Comparison of ENCODE assay signal across 8 cellular contexts in the genomic region with DNA sequence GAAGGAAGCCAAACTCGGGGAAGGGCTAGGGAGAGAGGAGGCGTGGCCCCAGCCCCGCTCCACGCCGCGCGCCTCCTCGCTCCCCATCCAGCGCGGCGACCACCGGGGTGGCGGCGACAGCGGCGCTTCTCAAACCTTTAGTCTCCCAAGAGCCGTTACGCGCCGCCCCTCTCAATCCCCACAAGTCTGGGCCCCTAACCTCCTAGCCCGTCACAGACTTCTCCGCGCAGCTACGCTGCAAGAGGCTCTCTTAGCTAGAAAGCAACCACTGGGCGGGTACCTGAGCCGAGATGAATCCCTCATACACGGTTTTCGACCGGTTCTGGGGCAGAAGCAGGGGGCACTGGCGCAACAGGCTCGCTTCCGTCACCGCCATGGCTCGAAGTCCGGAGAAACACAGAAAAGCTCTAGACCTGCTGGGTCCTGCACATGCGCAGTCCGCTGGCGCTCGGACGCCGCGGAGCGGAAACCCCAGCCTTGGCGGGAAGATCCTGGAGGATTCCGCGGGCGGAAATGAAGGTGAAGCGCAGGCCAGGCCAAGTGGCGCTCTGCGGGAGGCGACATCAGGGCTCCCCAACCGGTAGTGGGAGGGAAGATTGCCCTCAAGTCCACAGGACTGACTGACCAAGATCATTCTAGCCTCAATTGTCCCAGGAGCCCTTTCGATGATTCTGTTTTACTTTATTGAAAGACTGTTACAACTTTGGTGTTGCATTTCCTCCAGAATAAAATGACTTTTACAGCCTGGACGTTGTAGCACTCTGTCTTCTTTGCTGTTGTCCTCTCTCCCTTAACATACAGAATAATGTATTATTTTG. TPM values are rescaled to one million over a fixed set of nuclear protein-coding genes. Genes with fewer than 3 reads are reported as not detected.
DNase-seq lines count a peak whose midpoint lies in the region; ATAC-seq and TF ChIP-seq lines count a peak whose summit lies in the region.

Gene FANCL (minus strand): TSS at position 388 of the 818 bp plus-strand sequence. CDS start 12 bp downstream, at position 376.

- peak within 1 kb of the TSS; percentile 87 for H3K27ac Mint-ChIP-seq in activated T-helper 2 cell treated with anti-CD3 and anti-CD28 coated beads, Interferon-gamma antibody, Interleukin-2, Interleukin-4, amounts not matched to agents 10 μg/mL and 5 μg/mL and 100 μg/mL, durations not matched to agents 14 hours and 24 hours and 36 hours
- peak within 1 kb of the TSS; percentile 79 to 92 for H3K27ac Mint-ChIP-seq in natural killer cell

- peaks cover 26% of the 10 kb centered on the region for H3K4me1 Mint-ChIP-seq in activated T-helper 2 cell treated with anti-CD3 and anti-CD28 coated beads, Interferon-gamma antibody, Interleukin-2, Interleukin-4, amounts not matched to agents 10 μg/mL and 5 μg/mL and 100 μg/mL, durations not matched to agents 14 hours and 24 hours and 36 hours (ENCODE audit: low read depth)
- peaks cover 14 to 20% of the 10 kb centered on the region in 2 donors for H3K4me1 Mint-ChIP-seq in natural killer cell

- peak within 1 kb of the TSS; percentile 70 for H3K27ac ChIP-seq in RWPE2 (ENCODE audit: poor library complexity, severe bottlenecking)

- H3K36me3 Mint-ChIP-seq in activated T-helper 2 cell treated with anti-CD3 and anti-CD28 coated beads, Interferon-gamma antibody, Interleukin-2, Interleukin-4, amounts not matched to agents 10 μg/mL and 5 μg/mL and 100 μg/mL, durations not matched to agents 14 hours and 24 hours and 36 hours (ENCODE audit: low read depth), result peaks cover 3% of the 10 kb centered on the region
- H3K36me3 Mint-ChIP-seq in natural killer cell, result no peaks in the 10 kb centered on the region

- peak; percentile 86 for ATAC-seq in RWPE2 (ENCODE audit: low read depth)
- peak; percentile 73 to 80 (median 75) for ATAC-seq in natural killer cell

- H3K4me3 Mint-ChIP-seq in activated T-helper 2 cell treated with anti-CD3 and anti-CD28 coated beads, Interferon-gamma antibody, Interleukin-2, Interleukin-4, amounts not matched to agents 10 μg/mL and 5 μg/mL and 100 μg/mL, durations not matched to agents 14 hours and 24 hours and 36 hours (ENCODE audit: low read depth), result peak within 1 kb of the TSS; percentile 89
- peak within 1 kb of the TSS; percentile 97 for H3K4me3 Mint-ChIP-seq in natural killer cell

- H3K4me3 ChIP-seq in LNCaP clone FGC (ENCODE audit: low read depth, low read length) (peak within 1 kb of the TSS; percentile 71), RWPE2 (ENCODE audit: severe bottlenecking) (peak within 1 kb of the TSS; percentile 81), fibroblast of pulmonary artery (replicated peaks; ENCODE audit: low read depth, low read length) (peak within 1 kb of the TSS; percentile 85)

- DNase-seq in ELF-1 (ENCODE audit: low read depth, low spot score), result peak; percentile 96
- peak; percentile 85 for DNase-seq in H4 (ENCODE audit: low spot score)
- peak; percentile 32 for DNase-seq in LNCaP clone FGC (ENCODE audit: low read depth)
- DNase-seq in RWPE2 (ENCODE audit: low spot score), result peak; percentile 82
- DNase-seq in activated T-helper 2 cell treated with anti-CD3 and anti-CD28 coated beads, Interferon-gamma antibody, Interleukin-2, Interleukin-4, amounts not matched to agents 10 μg/mL and 5 μg/mL and 100 μg/mL, durations not matched to agents 14 hours and 24 hours and 36 hours (ENCODE audit: low spot score), result peak; percentile 66
- DNase-seq in fibroblast of pulmonary artery (ENCODE audit: low read depth), result peak; percentile 86
- peak; percentile 51 for DNase-seq in natural killer cell
- DNase-seq in stimulated activated naive CD4-positive, alpha-beta T cell (lab: John Stamatoyannopoulos, UW), result peak; percentile 14 to 64 (median 20)

- H3K4me1 ChIP-seq in RWPE2 (ENCODE audit: insufficient read depth, poor library complexity, severe bottlenecking), result peaks cover 8% of the 10 kb centered on the region

- H3K9me3 ChIP-seq in RWPE2 (ENCODE audit: severe bottlenecking), result no peaks in the 10 kb centered on the region

- intact Hi-C loops in activated T-helper 2 cell treated with anti-CD3 and anti-CD28 coated beads, Interferon-gamma antibody, Interleukin-2, Interleukin-4, amounts not matched to agents 10 μg/mL and 5 μg/mL and 100 μg/mL, durations not matched to agents 14 hours and 24 hours and 36 hours (cut with micrococcal nuclease), result loop anchor here (2.0 to 5.0 kb wide), 2 partner anchors 111 to 194 kb away; partner anchors contain the start of gene VRK2
- intact Hi-C loops in natural killer cell (cut with micrococcal nuclease), result no loop called here

- no peaks in the 10 kb centered on the region for H3K27me3 ChIP-seq in RWPE2 (ENCODE audit: insufficient read depth, poor library complexity, severe bottlenecking)

- no peaks in the 10 kb centered on the region for H3K36me3 ChIP-seq in RWPE2 (ENCODE audit: low read depth)

- H3K27me3 Mint-ChIP-seq in activated T-helper 2 cell treated with anti-CD3 and anti-CD28 coated beads, Interferon-gamma antibody, Interleukin-2, Interleukin-4, amounts not matched to agents 10 μg/mL and 5 μg/mL and 100 μg/mL, durations not matched to agents 14 hours and 24 hours and 36 hours (ENCODE audit: low read depth), result peaks cover 16% of the 10 kb centered on the region
- H3K27me3 Mint-ChIP-seq in natural killer cell (ENCODE audit: low read depth in 2 of 2), result peaks cover 0 to 4% of the 10 kb centered on the region in 2 donors

- no peaks in the 10 kb centered on the region for H3K9me3 Mint-ChIP-seq in activated T-helper 2 cell treated with anti-CD3 and anti-CD28 coated beads, Interferon-gamma antibody, Interleukin-2, Interleukin-4, amounts not matched to agents 10 μg/mL and 5 μg/mL and 100 μg/mL, durations not matched to agents 14 hours and 24 hours and 36 hours
- no peaks in the 10 kb centered on the region for H3K9me3 Mint-ChIP-seq in natural killer cell

- TF ChIP-seq CTCF in LNCaP clone FGC (IDR thresholded peaks at IDR 0.05; ENCODE audit: control insufficient read depth, extremely low read depth, insufficient read depth) (no peak), RWPE2 (IDR thresholded peaks at IDR 0.05; ENCODE audit: poor library complexity, severe bottlenecking) (no peak), fibroblast of pulmonary artery (IDR thresholded peaks at IDR 0.05; ENCODE audit: low read length, missing control alignments) (no peak), natural killer cell (IDR thresholded peaks at IDR 0.05) (no peak)

RNA-seq across cellular contexts. Expression of gene FANCL, which starts in this region (rescaled TPM):
- total RNA-seq in H4 (2014; rRNA removed; shearing (Covaris generic)), result 35.9 and 37.7 TPM in 2 replicates
- 24.0 and 27.6 TPM in 2 replicates for total RNA-seq in activated T-helper 2 cell treated with anti-CD3 and anti-CD28 coated beads, Interferon-gamma antibody, Interleukin-2, Interleukin-4, amounts not matched to agents 10 μg/mL and 5 μg/mL and 100 μg/mL, durations not matched to agents 14 hours and 24 hours and 36 hours
- total RNA-seq in natural killer cell, result 10 to 100 TPM in 1 of 3 donors, 1 to 10 TPM in 2; 6.8 to 13.1 (median 8.0) TPM

Comparison
In these comparisons a context has a peak if more than half of its experiments do, and no peak if none do; other contexts are left out.
1. Peak in every context shown above with its lines: DNase-seq, ATAC-seq, H3K4me3 ChIP-seq and H3K27ac ChIP-seq.
2. DNase-seq: peak in every context shown above with its lines; median percentile 96 in ELF-1; 86 in fibroblast of pulmonary artery; 85 in H4; 82 in RWPE2; 66 in activated T-helper 2 cell treated with anti-CD3 and anti-CD28 coated beads, Interferon-gamma antibody, Interleukin-2, Interleukin-4, amounts not matched to agents 10 μg/mL and 5 μg/mL and 100 μg/mL, durations not matched to agents 14 hours and 24 hours and 36 hours; 51 in natural killer cell; 32 in LNCaP clone FGC; 20 in stimulated activated naive CD4-positive, alpha-beta T cell.